ENCODE assay signal across 24 cellular contexts in genomic region chr5:9505215-9505614, GRCh38. TPM values are rescaled to one million over a fixed set of nuclear protein-coding genes. Genes with fewer than 3 reads are reported as not detected.
"Had no signal": no experiment of that assay in that cellular context is flagged by ENCODE, and none has a peak within 500 bp of the region (broad histone marks: within the 10 kb centered on the region; RNA-seq: fewer than 3 reads in every experiment).

No MANE protein-coding gene starts in this region.

- H3K27ac Mint-ChIP-seq: activated CD4-positive, alpha-beta memory T cell treated with anti-CD3 and anti-CD28 coated beads for 36 hours; activated naive CD8-positive, alpha-beta T cell treated with anti-CD3 and anti-CD28 coated beads, Interleukin-2, amount 50 U/mL, for 24 hours; brain; natural killer cell treated with Interleukin-12 subunit alpha and Interleukin-12 subunit beta and Interleukin-15 and Interleukin-18, amount 100 ng/mL, for 72 hours; T-helper 17 cell had no signal

- H3K4me3 Mint-ChIP-seq: activated CD4-positive, alpha-beta memory T cell treated with anti-CD3 and anti-CD28 coated beads for 36 hours; activated naive CD8-positive, alpha-beta T cell treated with anti-CD3 and anti-CD28 coated beads, Interleukin-2, amount 50 U/mL, for 24 hours; brain; natural killer cell treated with Interleukin-12 subunit alpha and Interleukin-12 subunit beta and Interleukin-15 and Interleukin-18, amount 100 ng/mL, for 72 hours; T-helper 17 cell had no signal

- H3K36me3 ChIP-seq: left ventricle myocardium inferior, ovary, prostate gland, right atrium auricular region, upper lobe of right lung had no signal

- H3K27me3 ChIP-seq: ovary, right atrium auricular region, upper lobe of right lung had no signal

- H3K27ac ChIP-seq: left ventricle myocardium inferior, ovary, prostate gland, right atrium auricular region, upper lobe of right lung had no signal

- ATAC-seq: activated naive CD8-positive, alpha-beta T cell treated with anti-CD3 and anti-CD28 coated beads, Interleukin-2, amount 50 U/mL, for 24 hours; natural killer cell treated with Interleukin-12 subunit alpha and Interleukin-12 subunit beta and Interleukin-15 and Interleukin-18, amount 100 ng/mL, for 72 hours; stimulated activated naive CD8-positive, alpha-beta T cell treated with anti-CD3 and anti-CD28 coated beads, Interleukin-15, Interleukin-2, amounts not matched to agents 100 U/mL and 50 U/mL, for 24 hours; T-helper 17 cell; upper lobe of right lung had no signal

- H3K4me1 Mint-ChIP-seq: activated naive CD8-positive, alpha-beta T cell treated with anti-CD3 and anti-CD28 coated beads, Interleukin-2, amount 50 U/mL, for 24 hours; T-helper 17 cell had no signal

- H3K9me3 Mint-ChIP-seq: activated CD4-positive, alpha-beta memory T cell treated with anti-CD3 and anti-CD28 coated beads for 36 hours had no signal

- H3K27me3 Mint-ChIP-seq: activated CD4-positive, alpha-beta memory T cell treated with anti-CD3 and anti-CD28 coated beads for 36 hours; activated naive CD8-positive, alpha-beta T cell treated with anti-CD3 and anti-CD28 coated beads, Interleukin-2, amount 50 U/mL, for 24 hours; brain; natural killer cell treated with Interleukin-12 subunit alpha and Interleukin-12 subunit beta and Interleukin-15 and Interleukin-18, amount 100 ng/mL, for 72 hours; T-helper 17 cell had no signal

- H3K9me3 ChIP-seq: left ventricle myocardium inferior, ovary, prostate gland, right atrium auricular region, upper lobe of right lung had no signal

- H3K36me3 Mint-ChIP-seq: activated CD4-positive, alpha-beta memory T cell treated with anti-CD3 and anti-CD28 coated beads for 36 hours; natural killer cell treated with Interleukin-12 subunit alpha and Interleukin-12 subunit beta and Interleukin-15 and Interleukin-18, amount 100 ng/mL, for 72 hours had no signal

- H3K4me1 ChIP-seq: prostate gland, upper lobe of right lung had no signal

- DNase-seq: activated CD4-positive, alpha-beta memory T cell treated with anti-CD3 and anti-CD28 coated beads for 36 hours; activated CD4-positive, alpha-beta T cell treated with anti-CD3 and anti-CD28 coated beads for 4 hours; activated CD4-positive, CD25-positive, alpha-beta regulatory T cell; activated gamma-delta T cell; activated naive CD4-positive, alpha-beta T cell treated with anti-CD3 and anti-CD28 coated beads, Interleukin-2, amount 50 U/mL, for 16 hours; activated naive CD8-positive, alpha-beta T cell treated with anti-CD3 and anti-CD28 coated beads, Interleukin-2, amount 50 U/mL, for 24 hours; aorta; caudate nucleus; dermis blood vessel endothelial cell; effector CD8-positive, alpha-beta T cell; erythroblast; kidney glomerular epithelial cell; left ventricle myocardium inferior; mammary epithelial cell; ovary; stimulated activated CD4-positive, alpha-beta T cell treated with anti-CD3 and anti-CD28 coated beads, Interleukin-4, amount 100 ng/mL, for 4 hours; stimulated activated naive CD8-positive, alpha-beta T cell treated with anti-CD3 and anti-CD28 coated beads, Interleukin-15, Interleukin-2, amounts not matched to agents 100 U/mL and 50 U/mL, for 24 hours; SW 1271; T-helper 17 cell; upper lobe of right lung had no signal

- H3K4me3 ChIP-seq: left ventricle myocardium inferior, ovary, prostate gland, right atrium auricular region, upper lobe of right lung had no signal

RNA-seq across cellular contexts. Expression of gene SEMA5A, which starts 40.7 kb away (rescaled TPM):
- total RNA-seq: natural killer cell treated with Interleukin-12 subunit alpha and Interleukin-12 subunit beta and Interleukin-15 and Interleukin-18, amount 100 ng/mL, for 72 hours had no signal
